ENCODE assay signal across 15 cellular contexts in the genomic region with DNA sequence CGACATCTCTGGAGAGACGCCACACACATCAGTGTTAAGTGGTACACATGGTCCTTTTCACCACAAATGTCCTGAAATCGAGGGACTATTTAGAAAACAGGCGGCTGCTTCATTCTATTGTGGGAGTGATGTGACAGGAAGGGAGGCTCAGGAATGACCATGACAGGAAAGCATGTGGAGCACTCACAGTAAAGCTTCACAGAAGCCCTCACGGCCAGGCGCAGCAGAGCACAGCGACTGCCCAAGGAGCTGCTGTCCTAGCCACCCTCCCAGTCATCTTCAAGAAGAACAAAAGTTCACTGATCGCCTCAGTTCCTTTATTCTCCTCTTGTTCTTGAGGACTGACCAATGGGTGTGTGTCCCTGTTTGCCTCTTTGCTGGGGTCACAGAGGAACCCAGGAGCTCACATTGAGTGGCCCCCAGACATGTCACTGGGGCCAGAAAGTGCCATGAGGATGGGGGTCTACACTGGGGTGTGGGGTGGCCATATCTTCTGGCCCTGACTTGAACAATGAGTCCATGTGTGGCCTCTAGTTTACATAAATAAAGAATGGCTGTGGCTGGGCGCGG.
DNase-seq lines count a peak whose midpoint lies in the region; ATAC-seq and TF ChIP-seq lines count a peak whose summit lies in the region.
"Had no signal": no experiment of that assay in that cellular context is flagged by ENCODE, and none has a peak within 500 bp of the region (broad histone marks: within the 10 kb centered on the region; RNA-seq: fewer than 3 reads in every experiment).

No MANE protein-coding gene starts in this region.

- peak overlapping the region; percentile 1 for H3K27ac ChIP-seq in CD4-positive, CD25-positive, alpha-beta regulatory T cell (ENCODE audit: insufficient read depth, low read length, poor library complexity, severe bottlenecking)
- 0 out of 2 replicates have a peak overlapping the region, but pooled peaks have one; percentile 5 for H3K27ac ChIP-seq in HUES64 (ENCODE audit: low read depth, low read length)
- H3K27ac ChIP-seq in dorsolateral prefrontal cortex, result peak overlapping the region in 39 of 59 donors; percentile 0 to 83 (median 43)
- H3K27ac ChIP-seq: epithelial cell of prostate had no signal

- peaks cover 32% of the 10 kb centered on the region for H3K4me1 ChIP-seq in CD4-positive, CD25-positive, alpha-beta regulatory T cell (ENCODE audit: control insufficient read depth, insufficient read depth, low read length, poor library complexity, severe bottlenecking)
- H3K4me1 ChIP-seq in HUES64 (ENCODE audit: insufficient read depth, low read length), result peaks cover 13% of the 10 kb centered on the region
- H3K4me1 ChIP-seq in mucosa of descending colon (ENCODE audit: low read depth), result peaks cover 28% of the 10 kb centered on the region
- peaks cover 39% of the 10 kb centered on the region for H3K4me1 ChIP-seq in HAP-1

- in situ Hi-C loops in HAP-1 (cut with MboI; ENCODE audit: low sequenced_read_pairs), result no loop called here

- ATAC-seq in CD4-positive, CD25-positive, alpha-beta regulatory T cell (ENCODE audit: low read depth in 2 of 2), result no peak
- ATAC-seq in mucosa of descending colon (no peak), GM21367 (IDR thresholded peaks at IDR 0.05; ENCODE audit: unreplicated experiment) (no peak)
- ATAC-seq: body of pancreas had no signal

- H3K9me3 Mint-ChIP-seq in CD4-positive, CD25-positive, alpha-beta regulatory T cell, result no peaks in the 10 kb centered on the region
- H3K9me3 Mint-ChIP-seq in neural crest cell, result no peaks in the 10 kb centered on the region
- H3K9me3 Mint-ChIP-seq: mesothelial cell of epicardium had no signal

- H3K27ac Mint-ChIP-seq in CD4-positive, CD25-positive, alpha-beta regulatory T cell, result peak overlapping the region in 1 of 3 donors; percentile 39
- peak overlapping the region; percentile 29 for H3K27ac Mint-ChIP-seq in neural crest cell (ENCODE audit: unreplicated experiment)

- 89% methylated on average over 10 of the region's 10 CpGs for WGBS in HUES64

- H3K36me3 ChIP-seq in CD4-positive, CD25-positive, alpha-beta regulatory T cell (ENCODE audit: control insufficient read depth, insufficient read depth, low read length), result peaks cover 3% of the 10 kb centered on the region
- no peaks in the 10 kb centered on the region for H3K36me3 ChIP-seq in HUES64 (ENCODE audit: insufficient read depth, low read length)
- no peaks in the 10 kb centered on the region for H3K36me3 ChIP-seq in mucosa of descending colon (ENCODE audit: low read depth)
- H3K36me3 ChIP-seq in HAP-1 (replicated peaks), result no peaks in the 10 kb centered on the region

- H3K4me1 Mint-ChIP-seq in CD4-positive, CD25-positive, alpha-beta regulatory T cell, result peaks cover 37 to 78% (median 53%) of the 10 kb centered on the region in 4 donors
- H3K4me1 Mint-ChIP-seq in neural crest cell, result peaks cover 38% of the 10 kb centered on the region

- intact Hi-C loops in dorsolateral prefrontal cortex (cut with DNase I), result loop anchor here in 1 of 2 donors (5.0 kb wide), 1 partner anchor 32 kb away; no protein-coding TSS in a partner anchor
- intact Hi-C loops in mucosa of descending colon (cut with DNase I, micrococcal nuclease), result no loop called here

- H3K27me3 Mint-ChIP-seq in CD4-positive, CD25-positive, alpha-beta regulatory T cell, result no peaks in the 10 kb centered on the region
- no peaks in the 10 kb centered on the region for H3K27me3 Mint-ChIP-seq in neural crest cell (ENCODE audit: low read depth)
- H3K27me3 Mint-ChIP-seq: activated CD4-positive, alpha-beta T cell treated with anti-CD3 and anti-CD28 coated beads, Interleukin-2, amount 10 ng/mL, durations not matched to agents 24 days and 14 days had no signal

- H3K36me3 Mint-ChIP-seq in CD4-positive, CD25-positive, alpha-beta regulatory T cell, result peaks cover 13% of the 10 kb centered on the region
- H3K36me3 Mint-ChIP-seq in neural crest cell (ENCODE audit: low read depth), result no peaks in the 10 kb centered on the region
- H3K36me3 Mint-ChIP-seq: mesothelial cell of epicardium had no signal

- peak overlapping the region in 1 of 4 donors; percentile 21 for H3K4me3 Mint-ChIP-seq in CD4-positive, CD25-positive, alpha-beta regulatory T cell
- no peak overlapping the region for H3K4me3 Mint-ChIP-seq in neural crest cell
- H3K4me3 Mint-ChIP-seq: activated CD4-positive, alpha-beta T cell treated with anti-CD3 and anti-CD28 coated beads, Interleukin-2, amount 10 ng/mL, durations not matched to agents 24 days and 14 days; mesothelial cell of epicardium had no signal

- no peaks in the 10 kb centered on the region for H3K9me3 ChIP-seq in CD4-positive, CD25-positive, alpha-beta regulatory T cell (ENCODE audit: control insufficient read depth in 2 of 2, low read length in 2 of 2)
- no peaks in the 10 kb centered on the region for H3K9me3 ChIP-seq in HUES64 (ENCODE audit: insufficient read depth, low read depth, low read length)
- H3K9me3 ChIP-seq in mucosa of descending colon, result no peaks in the 10 kb centered on the region
- H3K9me3 ChIP-seq in HAP-1, result no peaks in the 10 kb centered on the region
- H3K9me3 ChIP-seq: body of pancreas had no signal

- H3K9ac ChIP-seq in HUES64 (ENCODE audit: low read depth, low read length), result no peak overlapping the region

- no peak overlapping the region for H3K4me3 ChIP-seq in CD4-positive, CD25-positive, alpha-beta regulatory T cell (ENCODE audit: low read depth, low read length)
- no peak overlapping the region for H3K4me3 ChIP-seq in HUES64 (ENCODE audit: low read length)
- H3K4me3 ChIP-seq in dorsolateral prefrontal cortex, result no peak overlapping the region
- H3K4me3 ChIP-seq in mucosa of descending colon, result no peak overlapping the region
- no peak overlapping the region for H3K4me3 ChIP-seq in HAP-1
- H3K4me3 ChIP-seq: body of pancreas had no signal

- TF ChIP-seq CTCF in dorsolateral prefrontal cortex (IDR thresholded peaks at IDR 0.05 in 54 of 56, conservative IDR thresholded peaks at IDR 0.05 in 2 of 56; ENCODE audit: low read depth in 1 of 56, partially characterized antibody in 56 of 56) (no peak), neural crest cell (conservative IDR thresholded peaks at IDR 0.05) (no peak), mucosa of descending colon (IDR thresholded peaks at IDR 0.05) (no peak)

- DNase-seq in CD4-positive, CD25-positive, alpha-beta regulatory T cell, result no peak
- DNase-seq in dorsolateral prefrontal cortex (no peak), neural crest cell (ENCODE audit: low read depth, low spot score) (no peak), mucosa of descending colon (no peak), HAP-1 (ENCODE audit: low spot score in 2 of 2) (no peak)
- DNase-seq: activated CD4-positive, alpha-beta T cell treated with anti-CD3 and anti-CD28 coated beads, Interleukin-2, amount 10 ng/mL, durations not matched to agents 24 days and 14 days; activated effector memory CD4-positive, alpha-beta T cell treated with Interleukin-2 at 50 U/mL for 16 hours; body of pancreas; hippocampal formation; KG1; NCI-H187 had no signal

- H3K27me3 ChIP-seq in CD4-positive, CD25-positive, alpha-beta regulatory T cell (ENCODE audit: control insufficient read depth, insufficient read depth, low read length), result no peaks in the 10 kb centered on the region
- H3K27me3 ChIP-seq in HUES64 (ENCODE audit: insufficient read depth, low read length), result no peaks in the 10 kb centered on the region
- no peaks in the 10 kb centered on the region for H3K27me3 ChIP-seq in dorsolateral prefrontal cortex
- no peaks in the 10 kb centered on the region for H3K27me3 ChIP-seq in HAP-1 (ENCODE audit: low read depth)
- H3K27me3 ChIP-seq: body of pancreas had no signal
